8 cellular contexts compared by ENCODE assay signal in genomic region chr18:7566244-7566586, GRCh38. TPM values are rescaled to one million over a fixed set of nuclear protein-coding genes. Genes with fewer than 3 reads are reported as not detected.
A peak's percentile ranks its signal among the peaks of the same experiment; 100 is the strongest.
DNase-seq lines count a peak whose midpoint lies in the region; ATAC-seq and TF ChIP-seq lines count a peak whose summit lies in the region.

No MANE protein-coding gene starts in this region.

- no peak for DNase-seq in SK-N-SH
- no peak for DNase-seq in mammary epithelial cell
- no peak for DNase-seq in lower leg skin (ENCODE audit: low spot score in 2 of 2)
- no peak for DNase-seq in posterior cingulate gyrus
- DNase-seq in NAMALWA (ENCODE audit: low spot score), result no peak
- DNase-seq in GM19238 (ENCODE audit: insufficient read length, low spot score), result no peak

- H3K27ac ChIP-seq in SK-N-SH (ENCODE audit: low read depth in 2 of 2, low read length in 1 of 2) (no peak overlapping the region), mammary epithelial cell (ENCODE audit: insufficient read depth, low read depth, low read length) (peak overlapping the region; percentile 54), temporal lobe (ENCODE audit: low read depth, low read length) (peak overlapping the region; percentile 66)

- POLR2A ChIA-PET in SK-N-SH (lab: Yijun Ruan, JAX), result interaction anchor here (0.7 kb wide), 1 partner anchor 294 kb away, joined by 6 read pairs; no protein-coding TSS in a partner anchor

- no peak for TF ChIP-seq CTCF in SK-N-SH (IDR thresholded peaks at IDR 0.05)
- TF ChIP-seq CTCF in mammary epithelial cell (conservative IDR thresholded peaks at IDR 0.05 in 1 of 2, IDR thresholded peaks at IDR 0.05 in 1 of 2; ENCODE audit: extremely low read depth in 1 of 2, insufficient read depth in 1 of 2, low read depth in 1 of 2, low read length in 2 of 2), result no peak
- TF ChIP-seq CTCF in lower leg skin (IDR thresholded peaks at IDR 0.05), result no peak

- dilution Hi-C loops in mammary epithelial cell (cut with HindIII; ENCODE audit: low sequenced_read_pairs), result no loop called here

- H3K27me3 ChIP-seq in SK-N-SH (ENCODE audit: insufficient read depth) (peaks cover 17% of the 10 kb centered on the region; the same call in 1 of the 2 replicates), mammary epithelial cell (ENCODE audit: insufficient read depth, low read length) (no peaks in the 10 kb centered on the region)

- TF ChIP-seq EP300 in SK-N-SH (IDR thresholded peaks at IDR 0.05; ENCODE audit: borderline replicate concordance in 1 of 2, low read depth in 1 of 2, low read length in 1 of 2), result no peak

- in situ Hi-C loops in mammary epithelial cell (cut with MboI; ENCODE audit: low sequenced_read_pairs in 2 of 2), result loop anchor here in 1 of 2 donors (25.0 kb wide), 1 partner anchor 821 kb away; no protein-coding TSS in a partner anchor

- peak overlapping the region; percentile 25; the same call in 1 of the 2 replicates for H3K9ac ChIP-seq in SK-N-SH
- peak overlapping the region; percentile 71 for H3K9ac ChIP-seq in mammary epithelial cell (ENCODE audit: insufficient read depth, low read length)

- WGBS in SK-N-SH (ENCODE audit: low lambda C conversion rate), result 23% methylated on average over 7 of the region's 7 CpGs
- 72% methylated on average over 2 of the region's 7 CpGs for WGBS in mammary epithelial cell (ENCODE audit: low coverage, missing lambda C conversion rate)
- WGBS in lower leg skin, 2 donors, result 13% methylated on average over 7 of the region's 7 CpGs

- CTCF ChIA-PET in SK-N-SH (lab: Yijun Ruan, JAX), result interaction anchor here (0.5 to 5.6 kb wide), 55 partner anchors 8 to 1422 kb away, joined by 3 to 133 read pairs (median 4); no protein-coding TSS in a partner anchor
- CTCF ChIA-PET in mammary epithelial cell (lab: Charles Lee; ENCODE audit: low non-redundant PET), result interaction anchor here (0.6 to 1.7 kb wide), 4 partner anchors 90 to 293 kb away, joined by 4 to 29 read pairs (median 20); no protein-coding TSS in a partner anchor

- H2AFZ ChIP-seq in SK-N-SH (ENCODE audit: low read depth) (peak overlapping the region; percentile 87), mammary epithelial cell (ENCODE audit: low read depth, low read length) (peak overlapping the region; percentile 93)

- H3K9me2 ChIP-seq in SK-N-SH, result no peaks in the 10 kb centered on the region

- TF ChIP-seq POLR2A in lower leg skin (IDR thresholded peaks at IDR 0.05), result no peak

- H4K20me1 ChIP-seq in SK-N-SH (ENCODE audit: insufficient read depth), result no peaks in the 10 kb centered on the region
- H4K20me1 ChIP-seq in mammary epithelial cell (ENCODE audit: insufficient read depth, low read length), result no peaks in the 10 kb centered on the region

- H3K36me3 ChIP-seq in SK-N-SH (replicated peaks in 1 of 2; ENCODE audit: control insufficient read depth in 1 of 2, insufficient read depth in 2 of 2, low read length in 1 of 2) (no peaks in the 10 kb centered on the region), mammary epithelial cell (ENCODE audit: insufficient read depth, low read length) (no peaks in the 10 kb centered on the region)

- no peak for TF ChIP-seq RAD21 in SK-N-SH (IDR thresholded peaks at IDR 0.05; ENCODE audit: low read length)

- H3K4me3 ChIP-seq in SK-N-SH (ENCODE audit: low read depth in 2 of 2, low read length in 1 of 2) (peak overlapping the region; percentile 59 to 70), mammary epithelial cell (replicated peaks in 1 of 3; ENCODE audit: insufficient read depth in 1 of 3, low read depth in 2 of 3, low read length in 3 of 3) (peak overlapping the region; percentile 54 to 96 (median 78)), lower leg skin (ENCODE audit: low read depth, poor library complexity, severe bottlenecking) (peak overlapping the region; percentile 16)

- H3F3A ChIP-seq in SK-N-SH (replicated peaks; ENCODE audit: insufficient read depth), result no peaks in the 10 kb centered on the region

- H3K4me1 ChIP-seq in SK-N-SH (ENCODE audit: control insufficient read depth in 1 of 2, insufficient read depth in 2 of 2, low read depth in 1 of 2, low read length in 1 of 2) (peaks cover 0 to 9% of the 10 kb centered on the region in 2 experiments; a peak in 1 of 4 replicates), mammary epithelial cell (ENCODE audit: insufficient read depth, low read length) (peaks cover 3% of the 10 kb centered on the region)

- H3K9me3 ChIP-seq in SK-N-SH (no peaks in the 10 kb centered on the region), mammary epithelial cell (replicated peaks; ENCODE audit: insufficient read depth, low read length) (no peaks in the 10 kb centered on the region)

- H3K79me2 ChIP-seq in SK-N-SH (ENCODE audit: insufficient read depth), result no peaks in the 10 kb centered on the region
- peaks cover 40% of the 10 kb centered on the region for H3K79me2 ChIP-seq in mammary epithelial cell (ENCODE audit: insufficient read depth, low read length)

- no peak for ATAC-seq in SK-N-SH treated with all-trans-retinoic acid at 6 μM for 48 hours

- intact Hi-C loops in mammary epithelial cell (cut with micrococcal nuclease) (loop anchor here (5.0 to 10.0 kb wide), 6 partner anchors 114 to 539 kb away; no protein-coding TSS in a partner anchor), lower leg skin (cut with DNase I; ENCODE audit: low total_unique reads) (loop anchor here (10.0 kb wide), 1 partner anchor 291 kb away; no protein-coding TSS in a partner anchor), posterior cingulate gyrus (cut with DNase I) (loop anchor here (10.0 kb wide), 2 partner anchors 101 to 201 kb away; no protein-coding TSS in a partner anchor)

- no TSS peak for BruUV-seq in mammary epithelial cell (replicated peaks; lab: Mats Ljungman, UMichigan)

- H3K4me2 ChIP-seq in SK-N-SH (peak overlapping the region; percentile 88), mammary epithelial cell (ENCODE audit: insufficient read depth, low read depth, low read length) (peak overlapping the region; percentile 82)

TF ChIP-seq in SK-N-SH, 30 proteins besides CTCF, POLR2A, EP300 and RAD21 (continues in another document):
- no peak for TF ChIP-seq SMC3 (IDR thresholded peaks at IDR 0.05; ENCODE audit: low read depth, low read length)
- no peak for TF ChIP-seq SIN3A (IDR thresholded peaks at IDR 0.05; ENCODE audit: borderline replicate concordance, low read depth, low read length)
- no peak for TF ChIP-seq MEF2A (IDR thresholded peaks at IDR 0.05; ENCODE audit: borderline replicate concordance, low read depth)
- TF ChIP-seq EZH2phosphoT487 (IDR thresholded peaks at IDR 0.05; ENCODE audit: borderline replicate concordance, low read depth), result no peak
- no peak for TF ChIP-seq GABPA (IDR thresholded peaks at IDR 0.05; ENCODE audit: low read depth)
- TF ChIP-seq ZBTB33 (IDR thresholded peaks at IDR 0.05; ENCODE audit: borderline replicate concordance, low read depth), result no peak
- TF ChIP-seq ELF1 (IDR thresholded peaks at IDR 0.05), result no peak
- no peak for TF ChIP-seq NRF1 (IDR thresholded peaks at IDR 0.05; ENCODE audit: low read depth, low read length)
- no peak for TF ChIP-seq POLR2AphosphoS5 (IDR thresholded peaks at IDR 0.05; ENCODE audit: low read depth, low read length)

TF ChIP-seq in SK-N-SH treated with all-trans-retinoic acid at 6 μM for 48 hours, 23 proteins besides CTCF, POLR2A, EP300 and RAD21:
- TF ChIP-seq GLIS3 (CRISPR knock-in tag; IDR thresholded peaks at IDR 0.05), result no peak
- TF ChIP-seq ESRRG (CRISPR knock-in tag; IDR thresholded peaks at IDR 0.05), result no peak
- no peak for TF ChIP-seq ZC3H10 (CRISPR knock-in tag; IDR thresholded peaks at IDR 0.05)
- no peak for TF ChIP-seq CSDC2 (CRISPR knock-in tag; IDR thresholded peaks at IDR 0.05)
- TF ChIP-seq ZNF8 (CRISPR knock-in tag; IDR thresholded peaks at IDR 0.05), result no peak
- TF ChIP-seq ZNF565 (CRISPR knock-in tag; conservative IDR thresholded peaks at IDR 0.05; ENCODE audit: low read depth), result no peak
- TF ChIP-seq ISL1 (CRISPR knock-in tag; IDR thresholded peaks at IDR 0.05), result no peak
- TF ChIP-seq ZFP3 (CRISPR knock-in tag; IDR thresholded peaks at IDR 0.05), result no peak
- no peak for TF ChIP-seq TSHZ2 (CRISPR knock-in tag; IDR thresholded peaks at IDR 0.05)

RNA-seq across cellular contexts. Expression of gene PTPRM, which starts 0.9 kb away (rescaled TPM):
- polyA plus RNA-seq in SK-N-SH (2012; rRNA removed) (16.0 and 25.7 TPM in 2 replicates), mammary epithelial cell (43.3 TPM)
- polyA plus RNA-seq in SK-N-SH (2012; cell fraction: cytosol; rRNA removed), result 13.0 and 16.7 TPM in 2 replicates
- polyA plus RNA-seq in SK-N-SH (2012; cell fraction: nucleus; rRNA removed), result 38.2 and 77.1 TPM in 2 replicates
- total RNA-seq in mammary epithelial cell (10 to 100 TPM; 34.1 to 65.8 TPM), lower leg skin (10 to 100 TPM; 21.4 to 41.8 (median 29.6) TPM), temporal lobe (36.9 TPM)
- polyA minus RNA-seq in mammary epithelial cell, result 23.8 TPM

Comparison
In these comparisons a context has a peak if more than half of its experiments do, and no peak if none do; other contexts are left out.
1. H3K27ac ChIP-seq: peak in mammary epithelial cell (single experiment) and temporal lobe (single experiment); none in SK-N-SH (0 of 2).
2. H3K4me3 ChIP-seq: peak in every context shown above with its lines; median percentile 78 in mammary epithelial cell; 64 in SK-N-SH; 16 in lower leg skin.